Comparison of ENCODE assay signal across 16 cellular contexts in genomic region chr4:184573701-184574100, GRCh38.
DNase-seq lines count a peak whose midpoint lies in the region; ATAC-seq, FAIRE-seq and TF ChIP-seq lines count a peak whose summit lies in the region.
"Had no signal": no experiment of that assay in that cellular context is flagged by ENCODE, and none has a peak within 500 bp of the region (broad histone marks: within the 10 kb centered on the region; RNA-seq: fewer than 3 reads in every experiment).

No MANE protein-coding gene starts in this region.

- H3K36me3 Mint-ChIP-seq in activated T-cell treated with anti-CD3 and anti-CD28 coated beads, Interleukin-2, amount 50 U/mL, for 4 hours (ENCODE audit: insufficient read depth), result no peaks in the 10 kb centered on the region
- H3K36me3 Mint-ChIP-seq in activated T-helper 17 cell treated with anti-CD3 and anti-CD28 coated beads, Interleukin-2, amount 50 U/mL, for 72 hours (ENCODE audit: low read depth), result peaks cover 7% of the 10 kb centered on the region

- no peak for TF ChIP-seq CTCF in fibroblast of pulmonary artery (IDR thresholded peaks at IDR 0.05; ENCODE audit: low read length, missing control alignments)

- no peak for DNase-seq in activated T-cell treated with anti-CD3 and anti-CD28 coated beads, Interleukin-2, amount 50 U/mL, for 4 hours
- DNase-seq in activated T-cell treated with anti-CD3 and anti-CD28 coated beads for 4 hours, result no peak
- no peak for DNase-seq in GM19239 (ENCODE audit: insufficient read length, low spot score)
- DNase-seq in fibroblast of pulmonary artery (ENCODE audit: low read depth), result peak; percentile 7
- no peak for DNase-seq in activated CD8-positive, alpha-beta memory T cell treated with anti-CD3 and anti-CD28 coated beads for 24 hours
- DNase-seq: Caco-2, GM23248, NCI-H1436 treated with DMSO at 0.1 percent for 48 hours, NCI-H2081, NCI-H524 treated with DMSO at 0.1 percent for 48 hours had no signal

- H3K4me1 Mint-ChIP-seq in activated T-cell treated with anti-CD3 and anti-CD28 coated beads, Interleukin-2, amount 50 U/mL, for 4 hours (ENCODE audit: low read depth), result peaks cover 17% of the 10 kb centered on the region
- peaks cover 14% of the 10 kb centered on the region for H3K4me1 Mint-ChIP-seq in activated T-helper 17 cell treated with anti-CD3 and anti-CD28 coated beads, Interleukin-2, amount 50 U/mL, for 72 hours

- peak overlapping the region; percentile 88 for H3K27ac Mint-ChIP-seq in activated T-helper 17 cell treated with anti-CD3 and anti-CD28 coated beads, Interleukin-2, amount 50 U/mL, for 72 hours

- peak overlapping the region; percentile 31 for H3K4me3 Mint-ChIP-seq in activated T-cell treated with anti-CD3 and anti-CD28 coated beads, Interleukin-2, amount 50 U/mL, for 4 hours
- H3K4me3 Mint-ChIP-seq in activated T-helper 17 cell treated with anti-CD3 and anti-CD28 coated beads, Interleukin-2, amount 50 U/mL, for 72 hours, result peak overlapping the region; percentile 61

- no peak overlapping the region for H3K4me3 ChIP-seq in fibroblast of pulmonary artery (replicated peaks; ENCODE audit: low read depth, low read length)
- H3K4me3 ChIP-seq: GM12878, GM23248, K562 had no signal

- peak; percentile 48 to 52 for ATAC-seq in activated T-cell treated with anti-CD3 and anti-CD28 coated beads, Interleukin-2, amount 50 U/mL, for 4 hours
- ATAC-seq in activated T-helper 17 cell treated with anti-CD3 and anti-CD28 coated beads, Interleukin-2, amount 50 U/mL, for 72 hours (replicated peaks), result peak; percentile 72
- ATAC-seq in GM19324 (IDR thresholded peaks at IDR 0.05; ENCODE audit: low FRiP score, unreplicated experiment) (no peak), HG03025 (IDR thresholded peaks at IDR 0.05; ENCODE audit: low FRiP score, unreplicated experiment) (no peak)
- ATAC-seq: GM12878, HCT116, K562 had no signal

- no peaks in the 10 kb centered on the region for H3K9me3 Mint-ChIP-seq in activated T-cell treated with anti-CD3 and anti-CD28 coated beads, Interleukin-2, amount 50 U/mL, for 4 hours
- no peaks in the 10 kb centered on the region for H3K9me3 Mint-ChIP-seq in activated T-helper 17 cell treated with anti-CD3 and anti-CD28 coated beads, Interleukin-2, amount 50 U/mL, for 72 hours

- peak; percentile 4 for FAIRE-seq in GM19239 (lab: Jason Lieb, UNC)
- FAIRE-seq: GM12878, K562 had no signal

- H3K27me3 Mint-ChIP-seq in activated T-cell treated with anti-CD3 and anti-CD28 coated beads, Interleukin-2, amount 50 U/mL, for 4 hours (ENCODE audit: low read depth), result no peaks in the 10 kb centered on the region
- no peaks in the 10 kb centered on the region for H3K27me3 Mint-ChIP-seq in activated T-helper 17 cell treated with anti-CD3 and anti-CD28 coated beads, Interleukin-2, amount 50 U/mL, for 72 hours

Comparison
In these comparisons a context has a peak if more than half of its experiments do, and no peak if none do; other contexts are left out.
1. ATAC-seq: peak in activated T-cell treated with anti-CD3 and anti-CD28 coated beads, Interleukin-2, amount 50 U/mL, for 4 hours (2 of 2) and activated T-helper 17 cell treated with anti-CD3 and anti-CD28 coated beads, Interleukin-2, amount 50 U/mL, for 72 hours (single experiment); none in GM19324 (single experiment) and HG03025 (single experiment).